In genomic region chr17:5354886-5355415, GRCh38 we compare ENCODE assay signal across 17 cellular contexts.
DNase-seq lines count a peak whose midpoint lies in the region; ATAC-seq and TF ChIP-seq lines count a peak whose summit lies in the region.
"Had no signal": no experiment of that assay in that cellular context is flagged by ENCODE, and none has a peak within 500 bp of the region (broad histone marks: within the 10 kb centered on the region; RNA-seq: fewer than 3 reads in every experiment).

No MANE protein-coding gene starts in this region.

- H3K27ac ChIP-seq in GM23248 (peak overlapping the region; percentile 33), coronary artery (peak overlapping the region; percentile 31 to 80)
- H3K27ac ChIP-seq: neural progenitor cell, SJSA1, VCaP had no signal

- no peaks in the 10 kb centered on the region for H3K27me3 ChIP-seq in GM23248 (replicated peaks; ENCODE audit: insufficient read depth)
- H3K27me3 ChIP-seq: neural progenitor cell, SJSA1 had no signal

- no peaks in the 10 kb centered on the region for H4K20me1 ChIP-seq in GM23248 (ENCODE audit: insufficient read depth)

- ATAC-seq in sciatic nerve (peak; percentile 22), HG03025 (IDR thresholded peaks at IDR 0.05; ENCODE audit: low FRiP score, unreplicated experiment) (no peak)
- ATAC-seq: activated T-cell treated with anti-CD3 and anti-CD28 coated beads, Interleukin-2, amount 50 U/mL, for 4 hours; left colon; T-helper 17 cell had no signal

- H3K4me1 ChIP-seq in GM23248 (ENCODE audit: insufficient read depth) = peaks cover 16% of the 10 kb centered on the region
- H3K4me1 ChIP-seq: neural progenitor cell, SJSA1 had no signal

- H3K9me3 ChIP-seq in GM23248 (ENCODE audit: low read depth) = no peaks in the 10 kb centered on the region
- H3K9me3 ChIP-seq: SJSA1 had no signal

- H3K4me3 ChIP-seq in AG10803 (ENCODE audit: low read length) (no peak overlapping the region), GM23248 (no peak overlapping the region), coronary artery (no peak overlapping the region)
- H3K4me3 ChIP-seq: neural progenitor cell, SJSA1 had no signal

- TF ChIP-seq CTCF in AG10803 (conservative IDR thresholded peaks at IDR 0.05; ENCODE audit: low read length) (no peak), coronary artery (IDR thresholded peaks at IDR 0.05) (no peak)

- DNase-seq in AG10803 (ENCODE audit: low read depth) = peak; percentile 28
- no peak for DNase-seq in GM23248
- no peak for DNase-seq in coronary artery (ENCODE audit: low spot score)
- no peak for DNase-seq in sciatic nerve (ENCODE audit: low spot score)
- no peak for DNase-seq in NCI-H510A treated with DMSO at 0.1 percent for 48 hours (lab: John Stamatoyannopoulos, UW)
- no peak for DNase-seq in NCI-H524 treated with DMSO at 0.1 percent for 48 hours (lab: John Stamatoyannopoulos, UW)
- DNase-seq: activated CD4-positive, alpha-beta memory T cell treated with anti-CD3 and anti-CD28 coated beads, Interleukin-2, amount 10 ng/mL, durations not matched to agents 7 days and 5 days; activated naive CD8-positive, alpha-beta T cell treated with anti-CD3 and anti-CD28 coated beads for 36 hours; activated T-cell treated with anti-CD3 and anti-CD28 coated beads, Interleukin-2, amount 50 U/mL, for 4 hours; dermis blood vessel endothelial cell; left colon; NCI-H1105 treated with DMSO at 0.1 percent for 48 hours; T-helper 17 cell had no signal

- peak overlapping the region; percentile 20; the same call in 1 of the 2 replicates for H3K9ac ChIP-seq in GM23248
- H3K9ac ChIP-seq: neural progenitor cell had no signal

- in situ Hi-C loops in GM23248 (cut with MboI) = no loop called here

- H2AFZ ChIP-seq in GM23248 = no peak overlapping the region
- H2AFZ ChIP-seq: neural progenitor cell had no signal

- 0 out of 2 replicates have a peak, but pooled peaks cover 12% of the 10 kb centered on the region for H3F3A ChIP-seq in GM23248 (ENCODE audit: insufficient read depth)

- H3K79me2 ChIP-seq in GM23248 (ENCODE audit: insufficient read depth) = no peaks in the 10 kb centered on the region

- H3K9me2 ChIP-seq in GM23248 (ENCODE audit: insufficient read depth) = no peaks in the 10 kb centered on the region

- peaks cover 38% of the 10 kb centered on the region; the same call in 1 of the 2 replicates for H3K36me3 ChIP-seq in GM23248 (ENCODE audit: low read depth)

- H3K4me2 ChIP-seq in GM23248 (ENCODE audit: unreplicated experiment) = no peak overlapping the region
- H3K4me2 ChIP-seq: neural progenitor cell had no signal

- WGBS in GM23248 (ENCODE audit: low coverage in 1 of 2, low lambda C conversion rate in 2 of 2, missing lambda C conversion rate in 2 of 2), 2 experiments = 64 to 71% methylated on average over 2 of the region's 2 CpGs

- intact Hi-C loops in sciatic nerve (cut with DNase I) = no loop called here
